1 cellular context compared by ENCODE assay signal in the genomic region with DNA sequence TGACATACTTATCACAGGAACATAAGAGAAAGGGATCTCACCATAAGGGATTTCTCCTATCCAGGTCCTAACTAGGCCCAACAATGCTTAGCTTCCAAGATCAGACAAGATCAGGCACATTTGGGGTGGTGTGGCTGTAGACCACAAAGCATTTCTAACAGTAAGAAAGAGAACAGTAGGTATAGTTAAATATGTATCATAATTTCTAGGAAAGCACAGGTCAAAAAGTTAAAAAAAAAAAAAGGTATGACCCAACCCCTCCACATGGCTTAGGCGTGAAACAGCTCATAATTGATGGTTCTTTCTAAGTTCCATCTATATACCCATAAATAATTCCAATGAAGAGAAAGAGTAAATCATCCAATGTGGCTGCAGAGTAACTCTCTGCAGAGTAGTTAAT.
TF ChIP-seq lines count a peak whose summit lies in the region.

No MANE protein-coding gene starts in this region.

TF ChIP-seq in K562, 482 proteins besides CTCF, POLR2A, EP300 and RAD21:
- TF ChIP-seq MTA1 (IDR thresholded peaks at IDR 0.05; ENCODE audit: borderline replicate concordance): no peak
- TF ChIP-seq, protein P1, sequence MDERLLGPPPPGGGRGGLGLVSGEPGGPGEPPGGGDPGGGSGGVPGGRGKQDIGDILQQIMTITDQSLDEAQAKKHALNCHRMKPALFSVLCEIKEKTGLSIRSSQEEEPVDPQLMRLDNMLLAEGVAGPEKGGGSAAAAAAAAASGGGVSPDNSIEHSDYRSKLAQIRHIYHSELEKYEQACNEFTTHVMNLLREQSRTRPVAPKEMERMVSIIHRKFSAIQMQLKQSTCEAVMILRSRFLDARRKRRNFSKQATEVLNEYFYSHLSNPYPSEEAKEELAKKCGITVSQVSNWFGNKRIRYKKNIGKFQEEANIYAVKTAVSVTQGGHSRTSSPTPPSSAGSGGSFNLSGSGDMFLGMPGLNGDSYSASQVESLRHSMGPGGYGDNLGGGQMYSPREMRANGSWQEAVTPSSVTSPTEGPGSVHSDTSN (CRISPR knock-in tag; IDR thresholded peaks at IDR 0.05; ENCODE audit: low read depth): no peak
- TF ChIP-seq, protein P1 (tag; conservative IDR thresholded peaks at IDR 0.05; ENCODE audit: low read depth): 0 out of 2 replicates have a peak, but pooled peaks have one; percentile 11
